30 cellular contexts compared by ENCODE assay signal in the genomic region with DNA sequence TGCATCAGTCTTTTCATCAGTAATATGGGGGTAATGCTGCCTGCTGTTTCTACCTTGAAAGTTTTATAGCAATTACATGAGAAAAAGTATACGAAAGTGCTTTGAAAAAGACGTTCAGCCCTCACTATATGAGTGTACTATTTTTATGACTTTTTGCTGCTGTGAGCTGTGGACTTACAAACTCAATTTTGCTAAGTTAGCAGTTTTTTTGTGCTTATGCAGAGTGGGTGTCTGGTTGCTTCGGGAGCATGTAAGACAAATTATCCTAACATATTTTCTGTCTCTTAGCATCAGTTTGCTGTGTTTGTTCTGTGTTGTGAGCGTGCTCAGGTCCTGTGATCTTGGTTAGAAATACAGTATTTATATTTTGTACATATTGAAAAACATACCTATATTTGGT.
"Had no signal": no experiment of that assay in that cellular context is flagged by ENCODE, and none has a peak within 500 bp of the region (broad histone marks: within the 10 kb centered on the region; RNA-seq: fewer than 3 reads in every experiment).

No MANE protein-coding gene starts in this region.

- H3K36me3 ChIP-seq: neural progenitor cell, pancreas, spleen, suprapubic skin, tibial artery, transverse colon, upper lobe of right lung, uterus had no signal

- H3K9ac ChIP-seq: neural progenitor cell had no signal

- H3K27ac Mint-ChIP-seq: naive B cell; naive thymus-derived CD8-positive, alpha-beta T cell; natural killer cell treated with Interleukin-12 subunit alpha and Interleukin-12 subunit beta and Interleukin-15 and Interleukin-18, amount 100 ng/mL, for 72 hours; neural progenitor cell; progenitor cell of endocrine pancreas; stimulated activated memory B cell treated with anti-CD40 and anti-IgM and Interleukin-4, amounts not matched to agents 10 μg/mL and 1 μg/mL and 100 μg/mL, for 72 hours; stimulated activated naive CD8-positive, alpha-beta T cell treated with anti-CD3 and anti-CD28 coated beads, Interleukin-15, amount 100 ng/mL, for 72 hours; type B pancreatic cell had no signal

- ATAC-seq: naive thymus-derived CD8-positive, alpha-beta T cell; natural killer cell treated with Interleukin-12 subunit alpha and Interleukin-12 subunit beta and Interleukin-15 and Interleukin-18, amount 100 ng/mL, for 72 hours; pancreas; psoas muscle; right cardiac atrium; sciatic nerve; stimulated activated memory B cell treated with anti-CD40 and anti-IgM and Interleukin-4, amounts not matched to agents 10 μg/mL and 1 μg/mL and 100 μg/mL, for 72 hours; stimulated activated naive CD8-positive, alpha-beta T cell treated with anti-CD3 and anti-CD28 coated beads, Interleukin-15, amount 100 ng/mL, for 72 hours; stimulated activated naive CD8-positive, alpha-beta T cell treated with anti-CD3 and anti-CD28 coated beads, Interleukin-15, Interleukin-2, amounts not matched to agents 100 U/mL and 50 U/mL, for 24 hours; upper lobe of right lung had no signal

- DNase-seq: naive B cell; naive thymus-derived CD8-positive, alpha-beta T cell; occipital lobe; pancreas; psoas muscle; right cardiac atrium; spleen; stimulated activated CD4-positive, alpha-beta T cell treated with anti-CD3 and anti-CD28 coated beads, Interleukin-12 subunit alpha, Interleukin-12 subunit beta, amount 100 ng/mL, for 4 hours; stimulated activated CD4-positive, alpha-beta T cell treated with anti-CD3 and anti-CD28 coated beads, Interleukin-1b, Interleukin-23, amount 100 ng/mL, for 48 hours; stimulated activated CD4-positive, alpha-beta T cell treated with anti-CD3 and anti-CD28 coated beads, Interleukin-4, amount 100 ng/mL, for 1 hour; stimulated activated CD4-positive, alpha-beta T cell treated with anti-CD3 and anti-CD28 coated beads, Interleukin-4, amount 100 ng/mL, for 4 hours; stimulated activated CD8-positive, alpha-beta memory T cell treated with anti-CD3 and anti-CD28 coated beads, Interleukin-4, amount 100 ng/mL, for 48 hours; stimulated activated naive CD4-positive, alpha-beta T cell; stimulated activated naive CD8-positive, alpha-beta T cell treated with anti-CD3 and anti-CD28 coated beads, Interleukin-15, amount 100 ng/mL, for 72 hours; stimulated activated naive CD8-positive, alpha-beta T cell treated with anti-CD3 and anti-CD28 coated beads, Interleukin-15, Interleukin-2, amounts not matched to agents 100 U/mL and 50 U/mL, for 24 hours; substantia nigra; testis; tibial artery; transverse colon; upper lobe of right lung; uterus had no signal

- H3K27me3 ChIP-seq: neural progenitor cell, suprapubic skin, testis, uterus had no signal

- H3K9me3 Mint-ChIP-seq: natural killer cell treated with Interleukin-12 subunit alpha and Interleukin-12 subunit beta and Interleukin-15 and Interleukin-18, amount 100 ng/mL, for 72 hours; neural progenitor cell; stimulated activated memory B cell treated with anti-CD40 and anti-IgM and Interleukin-4, amounts not matched to agents 10 μg/mL and 1 μg/mL and 100 μg/mL, for 72 hours; type B pancreatic cell had no signal

- H3K27me3 Mint-ChIP-seq: stimulated activated memory B cell treated with anti-CD40 and anti-IgM and Interleukin-4, amounts not matched to agents 10 μg/mL and 1 μg/mL and 100 μg/mL, for 72 hours had no signal

- H3K4me3 Mint-ChIP-seq: naive B cell; naive thymus-derived CD8-positive, alpha-beta T cell; natural killer cell treated with Interleukin-12 subunit alpha and Interleukin-12 subunit beta and Interleukin-15 and Interleukin-18, amount 100 ng/mL, for 72 hours; neural progenitor cell; stimulated activated memory B cell treated with anti-CD40 and anti-IgM and Interleukin-4, amounts not matched to agents 10 μg/mL and 1 μg/mL and 100 μg/mL, for 72 hours; stimulated activated naive CD8-positive, alpha-beta T cell treated with anti-CD3 and anti-CD28 coated beads, Interleukin-15, amount 100 ng/mL, for 72 hours; type B pancreatic cell had no signal

- H3K4me1 ChIP-seq: pancreas, psoas muscle, spleen, suprapubic skin, testis, tibial artery, transverse colon, upper lobe of right lung, uterus had no signal

- FAIRE-seq: pancreas had no signal

- H3K36me3 Mint-ChIP-seq: naive B cell; naive thymus-derived CD8-positive, alpha-beta T cell; natural killer cell treated with Interleukin-12 subunit alpha and Interleukin-12 subunit beta and Interleukin-15 and Interleukin-18, amount 100 ng/mL, for 72 hours; neural progenitor cell; stimulated activated memory B cell treated with anti-CD40 and anti-IgM and Interleukin-4, amounts not matched to agents 10 μg/mL and 1 μg/mL and 100 μg/mL, for 72 hours; type B pancreatic cell had no signal

- H3K4me2 ChIP-seq: smooth muscle cell had no signal

- H3K27ac ChIP-seq: neural progenitor cell, pancreas, psoas muscle, skin epidermis, spleen, suprapubic skin, testis, tibial artery, transverse colon, upper lobe of right lung, uterus had no signal

- H3K9me3 ChIP-seq: pancreas, psoas muscle, suprapubic skin, testis, tibial artery, transverse colon, upper lobe of right lung, uterus had no signal

- H3K4me1 Mint-ChIP-seq: naive B cell; naive thymus-derived CD8-positive, alpha-beta T cell; stimulated activated memory B cell treated with anti-CD40 and anti-IgM and Interleukin-4, amounts not matched to agents 10 μg/mL and 1 μg/mL and 100 μg/mL, for 72 hours; stimulated activated naive CD8-positive, alpha-beta T cell treated with anti-CD3 and anti-CD28 coated beads, Interleukin-15, amount 100 ng/mL, for 72 hours had no signal

- H3K4me3 ChIP-seq: neural progenitor cell, pancreas, psoas muscle, skin epidermis, smooth muscle cell, spleen, suprapubic skin, testis, tibial artery, transverse colon, upper lobe of right lung, uterus had no signal
